9 cellular contexts compared by ENCODE assay signal in the genomic region with DNA sequence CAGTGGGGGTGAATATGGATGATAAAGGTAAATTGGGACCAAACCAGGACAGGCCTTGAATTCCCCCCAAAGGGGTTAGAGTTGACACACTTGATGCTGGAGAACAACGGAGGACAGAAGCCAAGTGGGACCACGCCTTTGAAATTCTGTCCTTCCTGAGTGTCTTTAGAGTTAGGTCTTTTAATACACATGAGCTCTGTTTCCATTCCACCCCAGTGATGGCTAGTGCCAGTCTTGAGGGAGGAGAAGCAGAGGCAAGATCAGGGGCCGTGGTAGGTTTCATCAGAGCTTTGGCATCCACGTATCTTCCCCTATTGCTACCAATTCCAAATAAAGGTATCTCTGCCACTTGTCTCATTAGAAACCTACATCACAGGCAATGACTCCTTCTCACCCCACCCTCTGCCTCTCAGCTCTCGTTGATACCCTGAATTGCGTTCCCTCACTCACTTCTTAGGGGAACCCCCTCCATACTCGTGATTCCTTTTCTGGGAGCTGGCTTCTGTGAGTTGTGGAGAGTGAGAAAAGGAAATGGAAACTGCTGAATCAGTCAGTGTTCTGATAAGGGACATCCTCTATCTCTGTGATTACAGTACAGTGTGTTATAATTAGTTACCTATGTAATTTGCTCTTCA. TPM values are rescaled to one million over a fixed set of nuclear protein-coding genes. Genes with fewer than 3 reads are reported as not detected.
DNase-seq lines count a peak whose midpoint lies in the region; ATAC-seq and TF ChIP-seq lines count a peak whose summit lies in the region.
"Had no signal": no experiment of that assay in that cellular context is flagged by ENCODE, and none has a peak within 500 bp of the region (broad histone marks: within the 10 kb centered on the region; RNA-seq: fewer than 3 reads in every experiment).

No MANE protein-coding gene starts in this region.

- CTCF ChIA-PET in naive thymus-derived CD4-positive, alpha-beta T cell (lab: Charles Lee), result no interaction called here

- intact Hi-C loops in naive thymus-derived CD4-positive, alpha-beta T cell (cut with micrococcal nuclease), result no loop called here
- intact Hi-C loops in stomach (cut with DNase I; ENCODE audit: low total_unique reads), result no loop called here

- no peaks in the 10 kb centered on the region for H3K36me3 Mint-ChIP-seq in T-helper 2 cell treated with Interferon-gamma antibody and Interleukin-4, amounts not matched to agents 5 μg/mL and 100 μg/mL, for 36 hours (ENCODE audit: low read depth)
- H3K36me3 Mint-ChIP-seq in naive thymus-derived CD4-positive, alpha-beta T cell, result no peaks in the 10 kb centered on the region

- H3K27ac ChIP-seq in naive thymus-derived CD4-positive, alpha-beta T cell (ENCODE audit: low read depth, low read length), result no peak overlapping the region
- peak overlapping the region in 1 of 5 donors; percentile 5 for H3K27ac ChIP-seq in stomach

- H3K4me1 ChIP-seq in naive thymus-derived CD4-positive, alpha-beta T cell (ENCODE audit: control insufficient read depth in 2 of 2, insufficient read depth in 2 of 2, low read length in 2 of 2), result peaks cover 0 to 57% of the 10 kb centered on the region in 2 donors
- H3K4me1 ChIP-seq in stomach, result peaks cover 0 to 8% (median 3%) of the 10 kb centered on the region in 4 donors

- H3K9me3 Mint-ChIP-seq in T-helper 2 cell treated with Interferon-gamma antibody and Interleukin-4, amounts not matched to agents 5 μg/mL and 100 μg/mL, for 36 hours, result no peaks in the 10 kb centered on the region
- peaks cover 0 to 2% (median 0%) of the 10 kb centered on the region in 11 donors for H3K9me3 Mint-ChIP-seq in naive thymus-derived CD4-positive, alpha-beta T cell

- POLR2A ChIA-PET in naive thymus-derived CD4-positive, alpha-beta T cell (lab: Charles Lee), result no interaction called here

- H3K9me3 ChIP-seq in naive thymus-derived CD4-positive, alpha-beta T cell (ENCODE audit: control insufficient read depth in 2 of 3, low read length in 3 of 3), result no peaks in the 10 kb centered on the region
- no peaks in the 10 kb centered on the region for H3K9me3 ChIP-seq in stomach

- peak; percentile 27 for ATAC-seq in GM21825 (IDR thresholded peaks at IDR 0.05; ENCODE audit: unreplicated experiment)
- peak; percentile 75 for ATAC-seq in naive thymus-derived CD4-positive, alpha-beta T cell

- no peak overlapping the region for H3K4me3 Mint-ChIP-seq in T-helper 2 cell treated with Interferon-gamma antibody and Interleukin-4, amounts not matched to agents 5 μg/mL and 100 μg/mL, for 36 hours
- H3K4me3 Mint-ChIP-seq in naive thymus-derived CD4-positive, alpha-beta T cell, result no peak overlapping the region

- no peak for TF ChIP-seq POLR2A in stomach (IDR thresholded peaks at IDR 0.05)

- no peak overlapping the region for H3K4me3 ChIP-seq in naive thymus-derived CD4-positive, alpha-beta T cell (ENCODE audit: low read length)
- no peak overlapping the region for H3K4me3 ChIP-seq in stomach

- DNase-seq in NOMO-1 (lab: John Stamatoyannopoulos, UW; ENCODE audit: unreplicated experiment in 2 of 2), result peak; percentile 40 to 75
- no peak for DNase-seq in NOMO-1 treated with dmso at 0.1 percent for 144 hours (lab: John Stamatoyannopoulos, UW; ENCODE audit: unreplicated experiment)
- DNase-seq in T-helper 2 cell treated with Interferon-gamma antibody and Interleukin-4, amounts not matched to agents 5 μg/mL and 100 μg/mL, for 36 hours (ENCODE audit: low spot score), result peak; percentile 43
- no peak for DNase-seq in naive thymus-derived CD4-positive, alpha-beta T cell
- no peak for DNase-seq in mesenteric fat pad (ENCODE audit: low spot score)
- no peak for DNase-seq in stomach
- DNase-seq in cerebellum (ENCODE audit: low spot score), result no peak
- DNase-seq: NCI-H69 had no signal

- no peak overlapping the region for H3K27ac Mint-ChIP-seq in T-helper 2 cell treated with Interferon-gamma antibody and Interleukin-4, amounts not matched to agents 5 μg/mL and 100 μg/mL, for 36 hours
- no peak overlapping the region for H3K27ac Mint-ChIP-seq in naive thymus-derived CD4-positive, alpha-beta T cell

- peaks cover 17% of the 10 kb centered on the region for H3K4me1 Mint-ChIP-seq in T-helper 2 cell treated with Interferon-gamma antibody and Interleukin-4, amounts not matched to agents 5 μg/mL and 100 μg/mL, for 36 hours (ENCODE audit: low read depth)
- H3K4me1 Mint-ChIP-seq in naive thymus-derived CD4-positive, alpha-beta T cell, result peaks cover 0 to 38% (median 4%) of the 10 kb centered on the region in 7 donors

- H3K36me3 ChIP-seq in naive thymus-derived CD4-positive, alpha-beta T cell (ENCODE audit: control insufficient read depth in 2 of 3, insufficient read depth in 3 of 3, low read length in 3 of 3), result no peaks in the 10 kb centered on the region
- no peaks in the 10 kb centered on the region for H3K36me3 ChIP-seq in stomach

- H3K27me3 Mint-ChIP-seq in T-helper 2 cell treated with Interferon-gamma antibody and Interleukin-4, amounts not matched to agents 5 μg/mL and 100 μg/mL, for 36 hours (ENCODE audit: low read depth), result peaks cover 33% of the 10 kb centered on the region
- peaks cover 20 to 46% (median 29%) of the 10 kb centered on the region in 5 donors for H3K27me3 Mint-ChIP-seq in naive thymus-derived CD4-positive, alpha-beta T cell

- no peak for TF ChIP-seq EP300 in stomach (IDR thresholded peaks at IDR 0.05)

- no peaks in the 10 kb centered on the region for H3K27me3 ChIP-seq in naive thymus-derived CD4-positive, alpha-beta T cell (ENCODE audit: control insufficient read depth in 2 of 2, insufficient read depth in 2 of 2, low read length in 2 of 2)
- H3K27me3 ChIP-seq in stomach, result peaks cover 0 to 41% (median 0%) of the 10 kb centered on the region in 3 donors

- 64 to 71% (median 67%) methylated on average over 7 of the region's 7 CpGs for WGBS in stomach, 5 donors

- TF ChIP-seq CTCF in stomach (IDR thresholded peaks at IDR 0.05), result no peak

RNA-seq across cellular contexts. Expression of a gene that starts 2.4 kb away (rescaled TPM):
- total RNA-seq in naive thymus-derived CD4-positive, alpha-beta T cell, result 10 to 100 TPM in 2 of 5 experiments, 1 to 10 TPM in 1, under 1 TPM in 1, not detected in 1; 0.70 to 57.5 (median 17.7) TPM
- not detected for polyA plus RNA-seq in naive thymus-derived CD4-positive, alpha-beta T cell
- total RNA-seq in mesenteric fat pad (1.2 TPM), stomach (10 to 100 TPM in 1 of 5 donors, not detected in 4; 34.4 TPM), cerebellum (2.8 TPM)
- 1 to 10 TPM in 2 of 3 donors, under 1 TPM in 1; 0.30 to 2.7 (median 1.2) TPM for polyA plus RNA-seq in stomach

RNA-seq across cellular contexts. Expression of a gene that starts 11.9 kb away (rescaled TPM):
- total RNA-seq in naive thymus-derived CD4-positive, alpha-beta T cell, result 10 to 100 TPM in 1 of 5 experiments, 1 to 10 TPM in 2, not detected in 2; 5.3 to 10.0 (median 9.7) TPM
- polyA plus RNA-seq in naive thymus-derived CD4-positive, alpha-beta T cell, result not detected
- total RNA-seq in mesenteric fat pad (1.2 TPM), stomach (under 1 TPM in 1 of 5 donors, not detected in 4; 0.73 TPM), cerebellum (7.0 TPM)
- polyA plus RNA-seq in stomach, result 1 to 10 TPM in 2 of 3 donors, under 1 TPM in 1; 0.25 to 4.3 (median 3.5) TPM

RNA-seq across cellular contexts. Expression of a gene that starts 22.5 kb away (rescaled TPM):
- total RNA-seq in naive thymus-derived CD4-positive, alpha-beta T cell, result 10 to 100 TPM in 2 of 5 experiments, 1 to 10 TPM in 3; 4.0 to 13.3 (median 9.7) TPM
- not detected for polyA plus RNA-seq in naive thymus-derived CD4-positive, alpha-beta T cell
- total RNA-seq in mesenteric fat pad (3.3 TPM), stomach (1 to 10 TPM in 2 of 5 donors, not detected in 3; 1.5 to 1.7 TPM), cerebellum (3.3 TPM)
- polyA plus RNA-seq in stomach, result 1 to 10 TPM in 1 of 3 donors, under 1 TPM in 1, not detected in 1; 0.81 to 4.6 TPM

Comparison
In these comparisons a context has a peak if more than half of its experiments do, and no peak if none do; other contexts are left out.
1. DNase-seq: peak in NOMO-1 (2 of 2) and T-helper 2 cell treated with Interferon-gamma antibody and Interleukin-4, amounts not matched to agents 5 μg/mL and 100 μg/mL, for 36 hours (single experiment); none in NOMO-1 treated with dmso at 0.1 percent for 144 hours (single experiment), naive thymus-derived CD4-positive, alpha-beta T cell (0 of 9), mesenteric fat pad (single experiment), stomach (single experiment) and cerebellum (single experiment).